9 cellular contexts compared by ENCODE assay signal in the genomic region with DNA sequence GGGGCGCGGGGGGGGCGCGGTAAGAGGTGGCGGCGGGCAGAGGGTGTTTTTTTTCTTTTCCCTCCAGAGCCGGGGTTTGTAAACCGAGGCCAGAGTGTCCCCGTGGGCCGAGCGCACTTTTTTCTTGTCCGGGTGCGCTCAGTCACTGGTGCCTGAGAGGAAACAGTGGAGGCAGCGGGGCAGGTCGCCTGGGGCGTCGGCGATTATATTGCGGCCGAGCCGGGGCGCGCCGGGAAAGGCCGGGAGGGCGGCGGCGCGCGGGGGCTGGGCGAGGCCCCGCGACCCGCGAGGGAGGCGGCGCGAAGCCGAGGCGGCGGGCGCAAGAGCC. TPM values are rescaled to one million over a fixed set of nuclear protein-coding genes. Genes with fewer than 3 reads are reported as not detected.
DNase-seq lines count a peak whose midpoint lies in the region; FAIRE-seq and TF ChIP-seq lines count a peak whose summit lies in the region.
"Had no signal": no experiment of that assay in that cellular context is flagged by ENCODE, and none has a peak within 500 bp of the region (broad histone marks: within the 10 kb centered on the region; RNA-seq: fewer than 3 reads in every experiment).

No MANE protein-coding gene starts in this region.

- H2BK20ac ChIP-seq in H1 (ENCODE audit: low read length) = no peak overlapping the region

- WGBS in H1 (ENCODE audit: extremely low coverage in 1 of 2, insufficient coverage in 1 of 2, insufficient read length in 1 of 2, insufficient replicate concordance in 2 of 2, low coverage in 1 of 2, low lambda C conversion rate in 2 of 2, missing lambda C conversion rate in 1 of 2), 2 experiments = 0% methylated on average over 7 of the region's 42 CpGs; no CpG with 5 or more reads in 1 of the 2 experiments

- DNase-seq in AG10803 (ENCODE audit: low read depth) = no peak
- no peak for DNase-seq in MG63
- peak in 1 of 2 experiments; percentile 57 for DNase-seq in H1 (ENCODE audit: low read depth in 1 of 2, low spot score in 2 of 2)
- no peak for DNase-seq in GM13977 (ENCODE audit: low spot score)
- no peak for DNase-seq in NCI-H69 (lab: John Stamatoyannopoulos, UW)
- DNase-seq in HuH-7.5 (ENCODE audit: low spot score) = no peak
- no peak for DNase-seq in middle frontal gyrus (ENCODE audit: extremely low spot score, low spot score)

- no peaks in the 10 kb centered on the region for H3K9me3 ChIP-seq in MG63
- H3K9me3 ChIP-seq in H1 (ENCODE audit: insufficient read depth in 2 of 2, low read depth in 1 of 2, low read length in 1 of 2) = no peaks in the 10 kb centered on the region
- H3K9me3 ChIP-seq in neuron (ENCODE audit: low read length) = no peaks in the 10 kb centered on the region

- no peak overlapping the region for H4K91ac ChIP-seq in H1 (replicated peaks; ENCODE audit: insufficient read length, low read length)

- H3K79me2 ChIP-seq in H1 (ENCODE audit: control insufficient read depth in 1 of 2, insufficient read depth in 2 of 2, low read length in 2 of 2) = no peaks in the 10 kb centered on the region

- no peak overlapping the region for H2BK12ac ChIP-seq in H1 (ENCODE audit: low read depth, low read length)

- peaks cover 18 to 28% of the 10 kb centered on the region in 2 experiments for H4K20me1 ChIP-seq in H1 (replicated peaks in 1 of 2; ENCODE audit: control insufficient read depth in 1 of 2, insufficient read depth in 2 of 2, low read length in 2 of 2)

- no peaks in the 10 kb centered on the region for H3K79me1 ChIP-seq in H1 (ENCODE audit: low read depth, low read length)

- TF ChIP-seq POLR2A in H1 (IDR thresholded peaks at IDR 0.05; ENCODE audit: control extremely low read depth in 1 of 2, low read depth in 2 of 2, low read length in 2 of 2) = no peak

- H2AK5ac ChIP-seq in H1 (ENCODE audit: low read depth, low read length) = no peak overlapping the region

- H4K5ac ChIP-seq in H1 (ENCODE audit: insufficient read length, low read depth, low read length) = no peak overlapping the region

- no peak overlapping the region for H3K56ac ChIP-seq in H1 (replicated peaks; ENCODE audit: insufficient read length, low read depth, low read length)

- H2BK120ac ChIP-seq in H1 (replicated peaks; ENCODE audit: low read depth, low read length) = no peak overlapping the region

- H3K23me2 ChIP-seq in H1 (ENCODE audit: low read depth, low read length) = no peaks in the 10 kb centered on the region; the same call in 1 of the 2 replicates

- TF ChIP-seq RAD21 in H1 (IDR thresholded peaks at IDR 0.05 in 1 of 2, conservative IDR thresholded peaks at IDR 0.05 in 1 of 2; ENCODE audit: low read depth in 2 of 2, low read length in 2 of 2) = no peak

- H2AFZ ChIP-seq in H1 (ENCODE audit: low read length) (no peak overlapping the region), neuron (ENCODE audit: low read depth, low read length) (peak overlapping the region; percentile 93)

- no peak for FAIRE-seq in H1 (lab: Jason Lieb, UNC)

- H3K23ac ChIP-seq in H1 (ENCODE audit: insufficient read length) = no peak overlapping the region

- H3K18ac ChIP-seq in H1 (ENCODE audit: extremely low read depth, low read length) = no peak overlapping the region

- no peak overlapping the region for H2BK5ac ChIP-seq in H1 (ENCODE audit: low read depth, low read length)

- H3K4ac ChIP-seq in H1 (replicated peaks; ENCODE audit: insufficient read length, low read depth, low read length) = no peak overlapping the region

- H3K4me1 ChIP-seq in H1 (replicated peaks in 1 of 4; ENCODE audit: control insufficient read depth in 3 of 4, insufficient read depth in 4 of 4, low read length in 3 of 4) = peaks cover 0 to 11% (median 5%) of the 10 kb centered on the region in 4 experiments; a peak in 6 of 7 replicates
- no peaks in the 10 kb centered on the region for H3K4me1 ChIP-seq in neuron (ENCODE audit: insufficient read depth, low read length)

- H3K27ac ChIP-seq in H1 (ENCODE audit: low read depth, low read length) = no peak overlapping the region

- CTCF ChIA-PET in H1 (lab: Charles Lee; ENCODE audit: partially characterized antibody) = interaction anchor here (0.6 to 6.2 kb wide), 11 partner anchors 9 to 1019 kb away, joined by 3 to 72 read pairs (median 4); no protein-coding TSS in a partner anchor

- no peaks in the 10 kb centered on the region for H3K36me3 ChIP-seq in MG63
- peaks cover 0 to 17% (median 0%) of the 10 kb centered on the region in 4 experiments; a peak in 1 of 8 replicates for H3K36me3 ChIP-seq in H1 (ENCODE audit: control insufficient read depth in 2 of 4, insufficient read depth in 4 of 4, low read length in 3 of 4)
- no peaks in the 10 kb centered on the region for H3K36me3 ChIP-seq in neuron (ENCODE audit: insufficient read depth, low read length)

- peak overlapping the region; percentile 56 to 70; a peak in 3 of 4 replicates for H3K4me2 ChIP-seq in H1 (ENCODE audit: insufficient read depth in 1 of 2, low read depth in 2 of 2, low read length in 2 of 2)

- TF ChIP-seq CTCF in AG10803 (conservative IDR thresholded peaks at IDR 0.05; ENCODE audit: low read length) (no peak), H1 (IDR thresholded peaks at IDR 0.05; ENCODE audit: control extremely low read depth in 1 of 3, insufficient read depth in 1 of 3, low read depth in 1 of 3, low read length in 3 of 3) (no peak), GM13977 (IDR thresholded peaks at IDR 0.05; ENCODE audit: extremely low read depth, insufficient read depth, missing control alignments) (no peak)

- H3K4me3 ChIP-seq in AG10803 (ENCODE audit: low read length) (peak overlapping the region; percentile 59), MG63 (peak overlapping the region; percentile 52), H1 (ENCODE audit: extremely low read depth in 1 of 4, insufficient read depth in 2 of 4, low read depth in 3 of 4, low read length in 4 of 4) (peak overlapping the region in 2 of 4 experiments; percentile 11 to 24; a peak in 2 of 8 replicates), neuron (ENCODE audit: low read length) (peak overlapping the region; percentile 23)

- H3K9ac ChIP-seq in H1 (replicated peaks in 1 of 4; ENCODE audit: extremely low read depth in 1 of 4, low read depth in 3 of 4, low read length in 3 of 4) = no peak overlapping the region

- H4K8ac ChIP-seq in H1 (ENCODE audit: extremely low read depth, insufficient read depth, low read length) = no peak overlapping the region

- TF ChIP-seq EP300 in H1 (IDR thresholded peaks at IDR 0.05; ENCODE audit: borderline replicate concordance in 1 of 2, low read depth in 2 of 2, low read length in 2 of 2) = no peak

- H2BK15ac ChIP-seq in H1 (ENCODE audit: low read length) = no peak overlapping the region

- in situ Hi-C loops in GM13977 (cut with MboI; ENCODE audit: low pct_unique_long_range_greater_than_20kb, low sequenced_read_pairs, unreplicated experiment) = loop anchor here (10.0 kb wide), 1 partner anchor 1025 kb away; no protein-coding TSS in a partner anchor

- H3K14ac ChIP-seq in H1 (ENCODE audit: insufficient read length) = no peak overlapping the region

- H3K27me3 ChIP-seq in MG63 = no peaks in the 10 kb centered on the region
- peaks cover 94 to 100% (median 98%) of the 10 kb centered on the region in 4 experiments for H3K27me3 ChIP-seq in H1 (replicated peaks in 1 of 4; ENCODE audit: control insufficient read depth in 3 of 4, extremely low read depth in 1 of 4, insufficient read depth in 3 of 4, low read length in 3 of 4)
- peaks cover 89% of the 10 kb centered on the region for H3K27me3 ChIP-seq in neuron (ENCODE audit: insufficient read depth, low read length)

- POLR2A ChIA-PET in H1 (lab: Charles Lee; ENCODE audit: partially characterized antibody) = interaction anchor here (1.2 kb wide), 1 partner anchor 26 kb away, joined by 3 read pairs; no protein-coding TSS in a partner anchor

RNA-seq across cellular contexts. Expression of a gene that starts 0.3 kb away (rescaled TPM):
- 13.4 and 15.5 TPM in 2 replicates for total RNA-seq in MG63 (2014; rRNA removed; shearing (Covaris generic); ENCODE audit: low replicate concordance)
- not detected in 2 replicates for total RNA-seq in H1 (2021; fragmentation: NEBNext Ultra II Directional; extraction: Animal tissue kit (Norgen Biotek cat#: 25700))
- not detected in 2 replicates for polyA plus RNA-seq in H1 (2011; rRNA removed)
- polyA plus RNA-seq in H1 (2011; cell fraction: cytosol; rRNA removed) = not detected
- polyA plus RNA-seq in H1 (2011; cell fraction: nucleus; rRNA removed) = not detected
- not detected in 4 replicates for polyA plus RNA-seq in H1 (2012, experiment 1 of 2)
- polyA plus RNA-seq in H1 (2012, experiment 2 of 2) = not detected
- not detected for polyA plus RNA-seq in H1 (2013, experiment 1 of 2)
- polyA plus RNA-seq in H1 (2013, experiment 2 of 2) = not detected
- not detected in 2 replicates for polyA minus RNA-seq in H1 (2011; rRNA and poly(A)+ RNA removed)
- not detected for polyA minus RNA-seq in H1 (2011; cell fraction: cytosol; rRNA and poly(A)+ RNA removed)
- not detected for polyA minus RNA-seq in H1 (2011; cell fraction: nucleus; rRNA and poly(A)+ RNA removed)

RNA-seq across cellular contexts. Expression of a gene that starts 7.3 kb away (rescaled TPM):
- 0.16 and 2.3 TPM in 2 replicates for total RNA-seq in MG63 (2014; rRNA removed; shearing (Covaris generic); ENCODE audit: low replicate concordance)
- not detected in 2 replicates for total RNA-seq in H1 (2021; fragmentation: NEBNext Ultra II Directional; extraction: Animal tissue kit (Norgen Biotek cat#: 25700))
- polyA plus RNA-seq in H1 (2011; rRNA removed) = not detected in 2 replicates
- not detected for polyA plus RNA-seq in H1 (2011; cell fraction: cytosol; rRNA removed)
- not detected for polyA plus RNA-seq in H1 (2011; cell fraction: nucleus; rRNA removed)
- polyA plus RNA-seq in H1 (2012, experiment 1 of 2) = not detected in 4 replicates
- polyA plus RNA-seq in H1 (2012, experiment 2 of 2) = not detected
- polyA plus RNA-seq in H1 (2013, experiment 1 of 2) = not detected
- not detected for polyA plus RNA-seq in H1 (2013, experiment 2 of 2)
- not detected in 2 replicates for polyA minus RNA-seq in H1 (2011; rRNA and poly(A)+ RNA removed)
- not detected for polyA minus RNA-seq in H1 (2011; cell fraction: cytosol; rRNA and poly(A)+ RNA removed)
- polyA minus RNA-seq in H1 (2011; cell fraction: nucleus; rRNA and poly(A)+ RNA removed) = not detected
- total RNA-seq: NCI-H460 had no signal

RNA-seq across cellular contexts. Expression of a gene that starts 13.2 kb away (rescaled TPM):
- 3.8 and 4.8 TPM in 2 replicates for total RNA-seq in MG63 (2014; rRNA removed; shearing (Covaris generic); ENCODE audit: low replicate concordance)
- not detected in 2 replicates for total RNA-seq in H1 (2021; fragmentation: NEBNext Ultra II Directional; extraction: Animal tissue kit (Norgen Biotek cat#: 25700))
- polyA plus RNA-seq in H1 (2011; rRNA removed) = not detected in 2 replicates
- not detected for polyA plus RNA-seq in H1 (2011; cell fraction: cytosol; rRNA removed)
- not detected for polyA plus RNA-seq in H1 (2011; cell fraction: nucleus; rRNA removed)
- not detected in 4 replicates for polyA plus RNA-seq in H1 (2012, experiment 1 of 2)
- not detected for polyA plus RNA-seq in H1 (2012, experiment 2 of 2)
- polyA plus RNA-seq in H1 (2013, experiment 1 of 2) = not detected
- polyA plus RNA-seq in H1 (2013, experiment 2 of 2) = not detected
- polyA minus RNA-seq in H1 (2011; rRNA and poly(A)+ RNA removed) = not detected in 2 replicates
- polyA minus RNA-seq in H1 (2011; cell fraction: cytosol; rRNA and poly(A)+ RNA removed) = not detected
- polyA minus RNA-seq in H1 (2011; cell fraction: nucleus; rRNA and poly(A)+ RNA removed) = not detected

RNA-seq across cellular contexts. Expression of a gene that starts 21.6 kb away (rescaled TPM):
- 0.26 TPM in 1 of 2 replicates, not detected in the other for total RNA-seq in MG63 (2014; rRNA removed; shearing (Covaris generic); ENCODE audit: low replicate concordance)
- not detected in 2 replicates for total RNA-seq in H1 (2021; fragmentation: NEBNext Ultra II Directional; extraction: Animal tissue kit (Norgen Biotek cat#: 25700))
- polyA plus RNA-seq in H1 (2011; rRNA removed) = not detected in 2 replicates
- not detected for polyA plus RNA-seq in H1 (2011; cell fraction: cytosol; rRNA removed)
- polyA plus RNA-seq in H1 (2011; cell fraction: nucleus; rRNA removed) = not detected
- polyA plus RNA-seq in H1 (2012, experiment 1 of 2) = not detected in 4 replicates
- not detected for polyA plus RNA-seq in H1 (2012, experiment 2 of 2)
- polyA plus RNA-seq in H1 (2013, experiment 1 of 2) = not detected
- not detected for polyA plus RNA-seq in H1 (2013, experiment 2 of 2)
- polyA minus RNA-seq in H1 (2011; rRNA and poly(A)+ RNA removed) = not detected in 2 replicates
- not detected for polyA minus RNA-seq in H1 (2011; cell fraction: cytosol; rRNA and poly(A)+ RNA removed)
- not detected for polyA minus RNA-seq in H1 (2011; cell fraction: nucleus; rRNA and poly(A)+ RNA removed)
- total RNA-seq: NCI-H460 had no signal

RNA-seq across cellular contexts. Expression of a gene that starts 22.7 kb away (rescaled TPM):
- 3.6 and 9.7 TPM in 2 replicates for total RNA-seq in MG63 (2014; rRNA removed; shearing (Covaris generic); ENCODE audit: low replicate concordance)
- not detected in 2 replicates for total RNA-seq in H1 (2021; fragmentation: NEBNext Ultra II Directional; extraction: Animal tissue kit (Norgen Biotek cat#: 25700))
- polyA plus RNA-seq in H1 (2011; rRNA removed) = not detected in 2 replicates
- not detected for polyA plus RNA-seq in H1 (2011; cell fraction: cytosol; rRNA removed)
- not detected for polyA plus RNA-seq in H1 (2011; cell fraction: nucleus; rRNA removed)
- polyA plus RNA-seq in H1 (2012, experiment 1 of 2) = not detected in 4 replicates
- not detected for polyA plus RNA-seq in H1 (2012, experiment 2 of 2)
- not detected for polyA plus RNA-seq in H1 (2013, experiment 1 of 2)
- polyA plus RNA-seq in H1 (2013, experiment 2 of 2) = not detected
- polyA minus RNA-seq in H1 (2011; rRNA and poly(A)+ RNA removed) = not detected in 2 replicates
- polyA minus RNA-seq in H1 (2011; cell fraction: cytosol; rRNA and poly(A)+ RNA removed) = not detected
- not detected for polyA minus RNA-seq in H1 (2011; cell fraction: nucleus; rRNA and poly(A)+ RNA removed)
- total RNA-seq: NCI-H460 had no signal

Comparison
In these comparisons a context has a peak if more than half of its experiments do, and no peak if none do; other contexts are left out.
1. RNA of a gene that starts 0.3 kb away (total RNA-seq): 13.4 to 15.5 TPM in MG63; not detected in H1; every median in the first group is over 10 times any median in the second.